1 cellular context compared by ENCODE assay signal in the genomic region with DNA sequence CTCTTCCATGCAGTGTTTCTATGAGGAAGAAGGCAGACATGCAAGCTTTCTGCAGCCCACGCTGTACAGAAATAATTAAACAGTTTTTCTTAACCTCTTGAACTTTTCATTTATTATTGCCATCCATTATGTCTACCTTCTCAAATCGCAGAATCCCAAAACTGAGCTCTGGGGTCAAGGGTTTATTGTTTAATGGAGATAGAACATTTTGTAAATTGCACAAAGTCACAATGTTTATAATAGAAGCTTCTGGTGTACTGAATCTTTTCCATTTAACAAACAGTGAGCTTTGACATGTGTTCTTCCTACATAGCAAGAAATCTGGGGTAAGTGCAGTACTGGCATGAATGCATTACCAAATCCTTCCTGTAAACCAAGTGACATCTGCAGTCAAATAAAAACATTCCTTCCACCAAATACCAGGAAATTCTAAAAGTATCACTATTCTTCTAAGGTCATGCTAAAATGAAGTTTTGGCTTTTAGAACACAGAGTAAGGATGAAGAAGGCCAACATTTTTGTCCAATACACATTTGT.
TF ChIP-seq lines count a peak whose summit lies in the region.

No MANE protein-coding gene starts in this region.

TF ChIP-seq in SK-N-SH treated with all-trans-retinoic acid at 6 μM for 48 hours, 23 proteins besides CTCF, POLR2A, EP300 and RAD21 (continued from another document):
- TF ChIP-seq, protein P1, sequence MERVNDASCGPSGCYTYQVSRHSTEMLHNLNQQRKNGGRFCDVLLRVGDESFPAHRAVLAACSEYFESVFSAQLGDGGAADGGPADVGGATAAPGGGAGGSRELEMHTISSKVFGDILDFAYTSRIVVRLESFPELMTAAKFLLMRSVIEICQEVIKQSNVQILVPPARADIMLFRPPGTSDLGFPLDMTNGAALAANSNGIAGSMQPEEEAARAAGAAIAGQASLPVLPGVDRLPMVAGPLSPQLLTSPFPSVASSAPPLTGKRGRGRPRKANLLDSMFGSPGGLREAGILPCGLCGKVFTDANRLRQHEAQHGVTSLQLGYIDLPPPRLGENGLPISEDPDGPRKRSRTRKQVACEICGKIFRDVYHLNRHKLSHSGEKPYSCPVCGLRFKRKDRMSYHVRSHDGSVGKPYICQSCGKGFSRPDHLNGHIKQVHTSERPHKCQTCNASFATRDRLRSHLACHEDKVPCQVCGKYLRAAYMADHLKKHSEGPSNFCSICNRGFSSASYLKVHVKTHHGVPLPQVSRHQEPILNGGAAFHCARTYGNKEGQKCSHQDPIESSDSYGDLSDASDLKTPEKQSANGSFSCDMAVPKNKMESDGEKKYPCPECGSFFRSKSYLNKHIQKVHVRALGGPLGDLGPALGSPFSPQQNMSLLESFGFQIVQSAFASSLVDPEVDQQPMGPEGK (CRISPR knock-in tag; IDR thresholded peaks at IDR 0.05; ENCODE audit: borderline replicate concordance): no peak
- TF ChIP-seq OSR1 (CRISPR knock-in tag; IDR thresholded peaks at IDR 0.05): no peak
